ENCODE assay signal across 8 cellular contexts in the genomic region with DNA sequence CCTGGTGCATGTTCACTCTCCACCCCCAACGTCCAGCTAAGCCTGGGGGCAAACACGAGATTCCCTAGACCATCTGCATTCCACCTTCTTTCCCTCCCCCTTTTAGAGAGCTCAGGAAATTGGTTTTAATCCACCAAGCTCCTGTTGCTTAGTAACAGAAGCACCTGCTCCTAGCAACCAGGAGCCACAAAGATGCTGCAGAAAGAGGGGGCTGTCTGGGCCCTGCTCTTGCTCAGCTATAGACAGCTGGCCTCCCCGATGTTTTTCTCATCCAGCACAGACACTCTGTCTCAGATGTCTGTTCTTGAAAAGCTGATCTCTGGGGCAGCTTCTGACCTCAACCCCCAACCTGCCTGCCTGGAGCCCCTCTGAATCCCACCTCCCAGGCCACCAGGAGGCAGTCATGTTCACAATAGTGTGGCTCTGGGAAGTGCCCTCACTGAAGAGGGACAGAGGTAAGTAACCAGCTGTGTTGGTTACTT.
DNase-seq lines count a peak whose midpoint lies in the region; ATAC-seq, FAIRE-seq and TF ChIP-seq lines count a peak whose summit lies in the region.

No MANE protein-coding gene starts in this region.

- DNase-seq in GM12892 (ENCODE audit: insufficient read length), result no peak
- peak; percentile 43 for DNase-seq in NCI-H1105 (lab: John Stamatoyannopoulos, UW)
- peak; percentile 47 for DNase-seq in activated T-cell treated with anti-CD3 and anti-CD28 coated beads, Interleukin-2, amount 50 U/mL, for 24 hours
- DNase-seq in neural progenitor cell (ENCODE audit: low spot score), result peak; percentile 65
- DNase-seq in tibial nerve (ENCODE audit: low spot score in 2 of 2), result no peak
- no peak for DNase-seq in AG20443 (ENCODE audit: low spot score)
- no peak for DNase-seq in SIG-M5 treated with dmso at 0.1 percent for 504 hours (lab: John Stamatoyannopoulos, UW; ENCODE audit: unreplicated experiment)

- H3K9me3 ChIP-seq in neural progenitor cell (ENCODE audit: low read depth), result no peaks in the 10 kb centered on the region
- no peaks in the 10 kb centered on the region for H3K9me3 ChIP-seq in tibial nerve

- H3K27ac Mint-ChIP-seq in activated T-cell treated with anti-CD3 and anti-CD28 coated beads, Interleukin-2, amount 50 U/mL, for 24 hours, result no peak overlapping the region
- peak overlapping the region; percentile 100 for H3K27ac Mint-ChIP-seq in neural progenitor cell

- TF ChIP-seq EP300 in tibial nerve (IDR thresholded peaks at IDR 0.05), result no peak

- H3K27me3 ChIP-seq in neural progenitor cell, result no peaks in the 10 kb centered on the region
- H3K27me3 ChIP-seq in tibial nerve, result peaks cover 0 to 4% of the 10 kb centered on the region in 2 donors

- H3K36me3 Mint-ChIP-seq in activated T-cell treated with anti-CD3 and anti-CD28 coated beads, Interleukin-2, amount 50 U/mL, for 24 hours (ENCODE audit: low read depth), result no peaks in the 10 kb centered on the region
- H3K36me3 Mint-ChIP-seq in neural progenitor cell, result no peaks in the 10 kb centered on the region

- H3K9me3 Mint-ChIP-seq in activated T-cell treated with anti-CD3 and anti-CD28 coated beads, Interleukin-2, amount 50 U/mL, for 24 hours, result no peaks in the 10 kb centered on the region
- peaks cover 6% of the 10 kb centered on the region for H3K9me3 Mint-ChIP-seq in neural progenitor cell

- H3K4me1 ChIP-seq in neural progenitor cell (peaks cover 21% of the 10 kb centered on the region), tibial nerve (no peaks in the 10 kb centered on the region)

- peak; percentile 14 for FAIRE-seq in GM12892 (lab: Jason Lieb, UNC)

- 57 to 63% methylated on average over 3 of the region's 3 CpGs for WGBS in tibial nerve, 2 donors

- H4K20me1 ChIP-seq in neural progenitor cell (ENCODE audit: low read depth), result peaks cover 4% of the 10 kb centered on the region

- H3K27ac ChIP-seq in neural progenitor cell (peak overlapping the region; percentile 29), tibial nerve (no peak overlapping the region)

- peaks cover 41% of the 10 kb centered on the region for H3K27me3 Mint-ChIP-seq in activated T-cell treated with anti-CD3 and anti-CD28 coated beads, Interleukin-2, amount 50 U/mL, for 24 hours
- peaks cover 14% of the 10 kb centered on the region for H3K27me3 Mint-ChIP-seq in neural progenitor cell (ENCODE audit: insufficient read depth, low read depth)

- H3F3A ChIP-seq in neural progenitor cell (ENCODE audit: low read depth), result peaks cover 14% of the 10 kb centered on the region

- TF ChIP-seq CTCF in neural progenitor cell (IDR thresholded peaks at IDR 0.05) (peak; percentile 50), tibial nerve (IDR thresholded peaks at IDR 0.05) (no peak)

- no peaks in the 10 kb centered on the region for H3K4me1 Mint-ChIP-seq in activated T-cell treated with anti-CD3 and anti-CD28 coated beads, Interleukin-2, amount 50 U/mL, for 24 hours (ENCODE audit: low read depth)
- peaks cover 61% of the 10 kb centered on the region for H3K4me1 Mint-ChIP-seq in neural progenitor cell

- ATAC-seq in HG03196 (IDR thresholded peaks at IDR 0.05; ENCODE audit: unreplicated experiment), result no peak

- H3K79me2 ChIP-seq in neural progenitor cell (ENCODE audit: low read depth), result no peaks in the 10 kb centered on the region

- no peaks in the 10 kb centered on the region for H3K36me3 ChIP-seq in neural progenitor cell
- H3K36me3 ChIP-seq in tibial nerve, result no peaks in the 10 kb centered on the region

- no peak overlapping the region for H3K4me3 ChIP-seq in neural progenitor cell
- no peak overlapping the region for H3K4me3 ChIP-seq in tibial nerve

- no peak overlapping the region for H3K4me3 Mint-ChIP-seq in activated T-cell treated with anti-CD3 and anti-CD28 coated beads, Interleukin-2, amount 50 U/mL, for 24 hours
- H3K4me3 Mint-ChIP-seq in neural progenitor cell, result peak overlapping the region; percentile 74

- TF ChIP-seq POLR2A in GM12892 (IDR thresholded peaks at IDR 0.05; ENCODE audit: low read depth, low read length) (no peak), tibial nerve (IDR thresholded peaks at IDR 0.05) (no peak)

- H3K4me2 ChIP-seq in neural progenitor cell, result peak overlapping the region; percentile 38

- H3K9ac ChIP-seq in neural progenitor cell, result no peak overlapping the region

- H2AFZ ChIP-seq in neural progenitor cell (replicated peaks), result no peak overlapping the region

Comparison
In these comparisons a context has a peak if more than half of its experiments do, and no peak if none do; other contexts are left out.
1. DNase-seq: peak in NCI-H1105 (single experiment), activated T-cell treated with anti-CD3 and anti-CD28 coated beads, Interleukin-2, amount 50 U/mL, for 24 hours (single experiment) and neural progenitor cell (single experiment); none in GM12892 (single experiment), tibial nerve (0 of 2), AG20443 (single experiment) and SIG-M5 treated with dmso at 0.1 percent for 504 hours (single experiment).